1 cellular context compared by ENCODE assay signal in genomic region chr4:48368389-48368788, GRCh38.
A peak's percentile ranks its signal among the peaks of the same experiment; 100 is the strongest.
TF ChIP-seq lines count a peak whose summit lies in the region.

No MANE protein-coding gene starts in this region.

TF ChIP-seq in K562, 482 proteins besides CTCF, POLR2A, EP300 and RAD21 (continued from another document):
- TF ChIP-seq ZNF316 (IDR thresholded peaks at IDR 0.05) (peak; percentile 83), C11orf30 (IDR thresholded peaks at IDR 0.05; ENCODE audit: low read depth) (peak; percentile 63)
TF ChIP-seq in K562: peak in this region for 4.
